1 cellular context compared by ENCODE assay signal in the genomic region with DNA sequence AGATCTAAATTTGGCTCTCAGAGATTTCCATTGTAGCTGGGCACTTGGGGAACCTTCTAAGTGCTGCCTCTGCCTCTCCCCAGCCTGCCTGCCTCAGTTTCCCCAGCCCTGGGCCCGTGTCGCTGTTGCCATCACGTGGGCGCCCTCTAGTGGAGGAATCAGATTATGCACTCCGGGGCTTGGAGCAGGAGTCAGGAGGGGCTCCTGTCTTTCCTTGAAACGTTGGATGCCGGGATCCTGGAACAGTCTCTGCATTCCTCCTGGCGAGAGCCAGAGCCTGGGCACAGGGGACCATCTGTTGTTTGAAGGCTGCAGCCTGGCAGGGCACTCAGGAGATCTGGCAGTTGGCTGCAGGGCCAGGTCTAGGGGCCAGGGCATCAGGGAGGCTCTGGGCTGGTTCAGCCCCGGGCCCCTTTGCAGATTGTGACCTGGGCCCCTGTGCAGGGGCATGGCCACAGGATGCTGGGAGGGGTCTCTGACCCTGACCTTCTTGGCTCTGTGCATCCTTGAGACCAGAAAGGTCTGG.
TF ChIP-seq lines count a peak whose summit lies in the region.

No MANE protein-coding gene starts in this region.

TF ChIP-seq in GM12878, 131 proteins besides CTCF, POLR2A, EP300 and RAD21 (continued from another document and continues in another):
- TF ChIP-seq CUX1 (IDR thresholded peaks at IDR 0.05; ENCODE audit: insufficient replicate concordance, low read depth, low read length) (no peak), PRDM15 (CRISPR knock-in tag; IDR thresholded peaks at IDR 0.05) (no peak), CREB1 (IDR thresholded peaks at IDR 0.05; ENCODE audit: low read depth) (0 out of 2 replicates have a peak, but pooled peaks have one; percentile 6), MTA3 (IDR thresholded peaks at IDR 0.05; ENCODE audit: borderline replicate concordance, low read length) (no peak), SUZ12 (IDR thresholded peaks at IDR 0.05; ENCODE audit: unreplicated experiment) (no peak), FOS (IDR thresholded peaks at IDR 0.05; ENCODE audit: borderline replicate concordance, extremely low read depth, insufficient read length) (no peak), CEBPB (IDR thresholded peaks at IDR 0.05; ENCODE audit: borderline replicate concordance in 1 of 2, low read depth in 2 of 2, low read length in 2 of 2) (no peak), SPI1 (IDR thresholded peaks at IDR 0.05; ENCODE audit: borderline replicate concordance, insufficient read depth, low read depth, low read length) (no peak), NFXL1 (IDR thresholded peaks at IDR 0.05; ENCODE audit: borderline replicate concordance) (no peak), SMAD1 (IDR thresholded peaks at IDR 0.05; ENCODE audit: low read depth, partially characterized antibody) (no peak), BCL11A (IDR thresholded peaks at IDR 0.05; ENCODE audit: low read depth, low read length) (no peak), STAT3 (IDR thresholded peaks at IDR 0.05; ENCODE audit: low read depth, low read length) (no peak), SMC3 (IDR thresholded peaks at IDR 0.05; ENCODE audit: borderline replicate concordance, low read length) (peak; percentile 73; the same call in 1 of the 2 replicates), ZNF207 (IDR thresholded peaks at IDR 0.05; ENCODE audit: borderline replicate concordance) (0 out of 2 replicates have a peak, but pooled peaks have one; percentile 48), SMARCA5 (IDR thresholded peaks at IDR 0.05) (peak; percentile 65; the same call in 1 of the 2 replicates), GABPA (IDR thresholded peaks at IDR 0.05; ENCODE audit: low read depth) (no peak), HDGF (IDR thresholded peaks at IDR 0.05) (no peak), KLF5 (IDR thresholded peaks at IDR 0.05; ENCODE audit: partially characterized antibody) (no peak), YBX1 (IDR thresholded peaks at IDR 0.05) (no peak), SMAD5 (IDR thresholded peaks at IDR 0.05; ENCODE audit: low read depth) (no peak), NFYA (IDR thresholded peaks at IDR 0.05; ENCODE audit: borderline replicate concordance, low read depth, low read length) (no peak), MLLT1 (IDR thresholded peaks at IDR 0.05) (no peak), TAF1 (IDR thresholded peaks at IDR 0.05; ENCODE audit: borderline replicate concordance, low read depth, low read length) (no peak), ATF7 (IDR thresholded peaks at IDR 0.05; ENCODE audit: low read depth) (no peak), ELK1 (IDR thresholded peaks at IDR 0.05; ENCODE audit: low read depth, low read length) (no peak), NBN (IDR thresholded peaks at IDR 0.05) (0 out of 2 replicates have a peak, but pooled peaks have one; percentile 15), KDM1A (IDR thresholded peaks at IDR 0.05; ENCODE audit: borderline replicate concordance) (no peak), ATF2 (IDR thresholded peaks at IDR 0.05; ENCODE audit: low read length) (no peak), WRNIP1 (IDR thresholded peaks at IDR 0.05; ENCODE audit: borderline replicate concordance, low read depth, low read length) (no peak), REST (IDR thresholded peaks at IDR 0.05; ENCODE audit: low read depth, low read length) (no peak), RB1 (IDR thresholded peaks at IDR 0.05; ENCODE audit: borderline replicate concordance) (peak; percentile 48; the same call in 1 of the 2 replicates)
- TF ChIP-seq, protein P1, sequence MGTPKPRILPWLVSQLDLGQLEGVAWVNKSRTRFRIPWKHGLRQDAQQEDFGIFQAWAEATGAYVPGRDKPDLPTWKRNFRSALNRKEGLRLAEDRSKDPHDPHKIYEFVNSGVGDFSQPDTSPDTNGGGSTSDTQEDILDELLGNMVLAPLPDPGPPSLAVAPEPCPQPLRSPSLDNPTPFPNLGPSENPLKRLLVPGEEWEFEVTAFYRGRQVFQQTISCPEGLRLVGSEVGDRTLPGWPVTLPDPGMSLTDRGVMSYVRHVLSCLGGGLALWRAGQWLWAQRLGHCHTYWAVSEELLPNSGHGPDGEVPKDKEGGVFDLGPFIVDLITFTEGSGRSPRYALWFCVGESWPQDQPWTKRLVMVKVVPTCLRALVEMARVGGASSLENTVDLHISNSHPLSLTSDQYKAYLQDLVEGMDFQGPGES (IDR thresholded peaks at IDR 0.05): no peak
- TF ChIP-seq, protein P2, sequence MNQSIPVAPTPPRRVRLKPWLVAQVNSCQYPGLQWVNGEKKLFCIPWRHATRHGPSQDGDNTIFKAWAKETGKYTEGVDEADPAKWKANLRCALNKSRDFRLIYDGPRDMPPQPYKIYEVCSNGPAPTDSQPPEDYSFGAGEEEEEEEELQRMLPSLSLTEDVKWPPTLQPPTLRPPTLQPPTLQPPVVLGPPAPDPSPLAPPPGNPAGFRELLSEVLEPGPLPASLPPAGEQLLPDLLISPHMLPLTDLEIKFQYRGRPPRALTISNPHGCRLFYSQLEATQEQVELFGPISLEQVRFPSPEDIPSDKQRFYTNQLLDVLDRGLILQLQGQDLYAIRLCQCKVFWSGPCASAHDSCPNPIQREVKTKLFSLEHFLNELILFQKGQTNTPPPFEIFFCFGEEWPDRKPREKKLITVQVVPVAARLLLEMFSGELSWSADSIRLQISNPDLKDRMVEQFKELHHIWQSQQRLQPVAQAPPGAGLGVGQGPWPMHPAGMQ (IDR thresholded peaks at IDR 0.05; ENCODE audit: borderline replicate concordance): no peak
- TF ChIP-seq, protein P3, sequence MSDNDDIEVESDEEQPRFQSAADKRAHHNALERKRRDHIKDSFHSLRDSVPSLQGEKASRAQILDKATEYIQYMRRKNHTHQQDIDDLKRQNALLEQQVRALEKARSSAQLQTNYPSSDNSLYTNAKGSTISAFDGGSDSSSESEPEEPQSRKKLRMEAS (IDR thresholded peaks at IDR 0.05; ENCODE audit: low read depth, low read length): no peak
